Comparison of ENCODE assay signal across 8 cellular contexts in genomic region chr3:100463002-100463401, GRCh38. TPM values are rescaled to one million over a fixed set of nuclear protein-coding genes. Genes with fewer than 3 reads are reported as not detected.
DNase-seq lines count a peak whose midpoint lies in the region; ATAC-seq, FAIRE-seq and TF ChIP-seq lines count a peak whose summit lies in the region.

No MANE protein-coding gene starts in this region.

- no peak for TF ChIP-seq EP300 in HepG2 (IDR thresholded peaks at IDR 0.05; ENCODE audit: low read depth in 2 of 2, low read length in 2 of 2)
- TF ChIP-seq EP300 in HepG2 (CRISPR knock-in tag; IDR thresholded peaks at IDR 0.05; ENCODE audit: borderline replicate concordance), result no peak

- no peak for TF ChIP-seq POLR2A in HepG2 (IDR thresholded peaks at IDR 0.05; ENCODE audit: insufficient read depth in 1 of 2, low read depth in 2 of 2, low read length in 2 of 2)

- intact Hi-C loops in HepG2 (cut with micrococcal nuclease; ENCODE audit: unreplicated experiment), result loop anchor here (1.0 to 5.0 kb wide), 7 partner anchors 29 to 734 kb away; partner anchors contain the start of gene TMEM45A

- DNase-seq in activated naive CD8-positive, alpha-beta T cell treated with anti-CD3 and anti-CD28 coated beads, Interleukin-2, amount 10 ng/mL, durations not matched to agents 7 days and 5 days, result no peak
- no peak for DNase-seq in activated naive CD8-positive, alpha-beta T cell treated with anti-CD3 and anti-CD28 coated beads for 36 hours
- DNase-seq in HT-29 (ENCODE audit: low spot score) (peak; percentile 72), choroid plexus epithelial cell (ENCODE audit: low read depth) (peak; percentile 87), HepG2 (ENCODE audit: low spot score) (peak; percentile 54), ureter (ENCODE audit: low spot score) (peak; percentile 50)

- no peaks in the 10 kb centered on the region for H3F3A ChIP-seq in OCI-LY1 (ENCODE audit: insufficient read depth, low read length)

- peak; percentile 86 for ATAC-seq in activated naive CD8-positive, alpha-beta T cell treated with anti-CD3 and anti-CD28 coated beads, Interleukin-2, amount 10 ng/mL, durations not matched to agents 7 days and 5 days (ENCODE audit: low read depth)
- peak; percentile 78 for ATAC-seq in GM21717 (IDR thresholded peaks at IDR 0.05; ENCODE audit: unreplicated experiment)
- ATAC-seq in HepG2, result peak; percentile 94

- H3K36me3 ChIP-seq in OCI-LY1 (ENCODE audit: insufficient read depth, low read length) (no peaks in the 10 kb centered on the region), HepG2 (replicated peaks in 1 of 2; ENCODE audit: control insufficient read depth in 1 of 2, insufficient read depth in 2 of 2, low read length in 2 of 2) (no peaks in the 10 kb centered on the region)

- no peaks in the 10 kb centered on the region for H3K4me1 ChIP-seq in OCI-LY1 (ENCODE audit: insufficient read depth, low read length, severe bottlenecking)
- H3K4me1 ChIP-seq in HepG2 (ENCODE audit: insufficient read depth, low read length), result no peaks in the 10 kb centered on the region

- no peaks in the 10 kb centered on the region for H3K36me3 Mint-ChIP-seq in activated naive CD8-positive, alpha-beta T cell treated with anti-CD3 and anti-CD28 coated beads, Interleukin-2, amount 10 ng/mL, durations not matched to agents 7 days and 5 days
- no peaks in the 10 kb centered on the region for H3K36me3 Mint-ChIP-seq in activated naive CD8-positive, alpha-beta T cell treated with anti-CD3 and anti-CD28 coated beads for 36 hours

- no peak overlapping the region for H3K4me2 ChIP-seq in OCI-LY1 (ENCODE audit: low read length)
- no peak overlapping the region; the same call in 1 of the 2 replicates for H3K4me2 ChIP-seq in HepG2 (ENCODE audit: low read depth, low read length)

- H3K9me3 ChIP-seq in OCI-LY1 (ENCODE audit: low read length), result no peaks in the 10 kb centered on the region
- H3K9me3 ChIP-seq in HepG2 (ENCODE audit: low read length), result peaks cover 11% of the 10 kb centered on the region

- H3K27me3 ChIP-seq in OCI-LY1 (ENCODE audit: insufficient read depth, low read length) (no peaks in the 10 kb centered on the region), HepG2 (ENCODE audit: control insufficient read depth in 1 of 2, insufficient read depth in 2 of 2, low read length in 2 of 2) (no peaks in the 10 kb centered on the region)

- FAIRE-seq in HepG2 (lab: Jason Lieb, UNC), result peak; percentile 76

- peaks cover 2% of the 10 kb centered on the region for H3K9me3 Mint-ChIP-seq in activated naive CD8-positive, alpha-beta T cell treated with anti-CD3 and anti-CD28 coated beads, Interleukin-2, amount 10 ng/mL, durations not matched to agents 7 days and 5 days
- no peaks in the 10 kb centered on the region for H3K9me3 Mint-ChIP-seq in activated naive CD8-positive, alpha-beta T cell treated with anti-CD3 and anti-CD28 coated beads for 36 hours

- no peaks in the 10 kb centered on the region for H3K79me2 ChIP-seq in OCI-LY1 (ENCODE audit: insufficient read depth, low read length)
- no peaks in the 10 kb centered on the region for H3K79me2 ChIP-seq in HepG2 (ENCODE audit: insufficient read depth, low read length)

- no peak overlapping the region for H3K4me3 Mint-ChIP-seq in activated naive CD8-positive, alpha-beta T cell treated with anti-CD3 and anti-CD28 coated beads, Interleukin-2, amount 10 ng/mL, durations not matched to agents 7 days and 5 days
- no peak overlapping the region for H3K4me3 Mint-ChIP-seq in activated naive CD8-positive, alpha-beta T cell treated with anti-CD3 and anti-CD28 coated beads for 36 hours

- H3K27ac Mint-ChIP-seq in activated naive CD8-positive, alpha-beta T cell treated with anti-CD3 and anti-CD28 coated beads, Interleukin-2, amount 10 ng/mL, durations not matched to agents 7 days and 5 days, result no peak overlapping the region
- H3K27ac Mint-ChIP-seq in activated naive CD8-positive, alpha-beta T cell treated with anti-CD3 and anti-CD28 coated beads for 36 hours, result no peak overlapping the region

- H2AFZ ChIP-seq in OCI-LY1 (ENCODE audit: low read length) (no peak overlapping the region), HepG2 (ENCODE audit: low read length) (no peak overlapping the region)

- H3K9ac ChIP-seq in OCI-LY1 (ENCODE audit: low read length) (no peak overlapping the region), HepG2 (ENCODE audit: insufficient read depth, low read depth, low read length) (no peak overlapping the region)

- BruUV-seq in HepG2 (replicated peaks; lab: Mats Ljungman, UMichigan), result no TSS peak

- peaks cover 5% of the 10 kb centered on the region for H3K4me1 Mint-ChIP-seq in activated naive CD8-positive, alpha-beta T cell treated with anti-CD3 and anti-CD28 coated beads, Interleukin-2, amount 10 ng/mL, durations not matched to agents 7 days and 5 days
- H3K4me1 Mint-ChIP-seq in activated naive CD8-positive, alpha-beta T cell treated with anti-CD3 and anti-CD28 coated beads for 36 hours, result peaks cover 3% of the 10 kb centered on the region

- 0% methylated on average over 3 of the region's 3 CpGs for WGBS in HepG2 (ENCODE audit: low lambda C conversion rate)

- CTCF ChIA-PET in HepG2 (lab: Yijun Ruan, JAX; ENCODE audit: low intra/inter-chr PET ratio, low total read pairs), result interaction anchor here (2.2 kb wide), 1 partner anchor 127 kb away, joined by 28 read pairs; no protein-coding TSS in a partner anchor

- H3K9me2 ChIP-seq in OCI-LY1 (ENCODE audit: low read depth, low read length), result no peaks in the 10 kb centered on the region

- no peaks in the 10 kb centered on the region for H3K27me3 Mint-ChIP-seq in activated naive CD8-positive, alpha-beta T cell treated with anti-CD3 and anti-CD28 coated beads, Interleukin-2, amount 10 ng/mL, durations not matched to agents 7 days and 5 days
- H3K27me3 Mint-ChIP-seq in activated naive CD8-positive, alpha-beta T cell treated with anti-CD3 and anti-CD28 coated beads for 36 hours, result no peaks in the 10 kb centered on the region

- H3K4me3 ChIP-seq in OCI-LY1 (ENCODE audit: low read depth, low read length, poor library complexity, severe bottlenecking), result no peak overlapping the region
- no peak overlapping the region for H3K4me3 ChIP-seq in choroid plexus epithelial cell (ENCODE audit: low read depth, low read length)
- no peak overlapping the region for H3K4me3 ChIP-seq in HepG2 (replicated peaks in 1 of 3; ENCODE audit: insufficient read depth in 1 of 3, low read depth in 2 of 3, low read length in 3 of 3)

- H3K27ac ChIP-seq in OCI-LY1 (ENCODE audit: low read depth, low read length, poor library complexity, severe bottlenecking), result no peak overlapping the region
- no peak overlapping the region for H3K27ac ChIP-seq in HepG2 (ENCODE audit: extremely low read length, insufficient read depth, low read length)

- TF ChIP-seq CTCF in OCI-LY1 (IDR thresholded peaks at IDR 0.05; ENCODE audit: low read length), result peak; percentile 81
- TF ChIP-seq CTCF in choroid plexus epithelial cell (conservative IDR thresholded peaks at IDR 0.05; ENCODE audit: low read depth, low read length), result peak; percentile 81
- peak; percentile 89 for TF ChIP-seq CTCF in HepG2 (CRISPR knock-in tag; IDR thresholded peaks at IDR 0.05)

- H4K20me1 ChIP-seq in OCI-LY1 (ENCODE audit: insufficient read depth, low read length) (no peaks in the 10 kb centered on the region), HepG2 (ENCODE audit: insufficient read depth, low read length) (no peaks in the 10 kb centered on the region)

- in situ Hi-C loops in HepG2 (cut with HindIII; ENCODE audit: extremely low pct_ligation_motif_present, low pct_unique_long_range_greater_than_20kb), result loop anchor here (5.0 to 25.0 kb wide), 2 partner anchors 129 to 249 kb away; partner anchors contain the start of gene TFG

- POLR2A ChIA-PET in activated naive CD8-positive, alpha-beta T cell treated with anti-CD3 and anti-CD28 coated beads, Interleukin-2, amount 10 ng/mL, durations not matched to agents 7 days and 5 days (lab: Charles Lee), result interaction anchor here (0.6 to 0.7 kb wide), 3 partner anchors 160 to 646 kb away, joined by 3 to 4 read pairs (median 3); no protein-coding TSS in a partner anchor
- POLR2A ChIA-PET in HepG2 (lab: Yijun Ruan, JAX), result interaction anchor here (0.5 kb wide), 1 partner anchor 61 kb away, joined by 3 read pairs; the partner anchor contains the start of gene LNP1

- TF ChIP-seq RAD21 in HepG2 (CRISPR knock-in tag; IDR thresholded peaks at IDR 0.05), result peak; percentile 70

TF ChIP-seq in HepG2, 621 proteins besides CTCF, POLR2A, EP300 and RAD21 (continues in another document):
- TF ChIP-seq MIER3 (CRISPR knock-in tag; IDR thresholded peaks at IDR 0.05; ENCODE audit: borderline replicate concordance) (0 out of 2 replicates have a peak, but pooled peaks have one; percentile 28), PTBP1 (IDR thresholded peaks at IDR 0.05; ENCODE audit: low read depth, low read length, poor library complexity, severe bottlenecking) (no peak), ZMYM4 (CRISPR knock-in tag; IDR thresholded peaks at IDR 0.05) (no peak)

RNA-seq across cellular contexts. Expression of gene TMEM45A, which starts 29.4 kb away (rescaled TPM):
- under 1 TPM; 0.20 to 0.78 TPM for total RNA-seq in activated naive CD8-positive, alpha-beta T cell treated with anti-CD3 and anti-CD28 coated beads, Interleukin-2, amount 10 ng/mL, durations not matched to agents 7 days and 5 days
- 1 to 10 TPM; 3.0 to 3.2 TPM for total RNA-seq in activated naive CD8-positive, alpha-beta T cell treated with anti-CD3 and anti-CD28 coated beads for 36 hours
- 0.13 and 0.65 TPM in 2 replicates for total RNA-seq in HT-29 (2014; rRNA removed; shearing (Covaris generic))
- total RNA-seq in HepG2 (2016; rRNA removed; fragmentation: Illumina TruSeq; extraction: Trizol), result 11.7 and 14.8 TPM in 2 replicates
- total RNA-seq in HepG2 (2016; cell fraction: cytosol; rRNA removed; fragmentation: Illumina TruSeq; extraction: Trizol; ENCODE audit: low read depth), result 12.3 and 13.1 TPM in 2 replicates
- total RNA-seq in HepG2 (2016; cell fraction: insoluble cytoplasmic fraction; rRNA removed; fragmentation: Illumina TruSeq; extraction: Trizol), result 14.9 and 15.7 TPM in 2 replicates
- 15.8 and 19.0 TPM in 2 replicates for total RNA-seq in HepG2 (2016; cell fraction: membrane; rRNA removed; fragmentation: Illumina TruSeq; extraction: Trizol)
- total RNA-seq in HepG2 (2016; cell fraction: nucleus; rRNA removed; fragmentation: Illumina TruSeq; extraction: Trizol), result 10.6 and 12.1 TPM in 2 replicates
- 22.7 and 38.5 TPM in 2 replicates for polyA plus RNA-seq in HepG2 (2011; rRNA removed)
- polyA plus RNA-seq in HepG2 (2011; cell fraction: cytosol; rRNA removed), result 20.6 and 27.2 TPM in 2 replicates
- polyA plus RNA-seq in HepG2 (2011; cell fraction: nucleus; rRNA removed), result 5.3 and 7.0 TPM in 2 replicates
- polyA plus RNA-seq in HepG2 (2012), result 18.8 and 51.5 TPM in 2 replicates
- 12.8 and 17.6 TPM in 2 replicates for polyA plus RNA-seq in HepG2 (2016; cell fraction: cytosol; fragmentation: Illumina TruSeq; extraction: Trizol; ENCODE audit: low read depth)
- polyA plus RNA-seq in HepG2 (2016; cell fraction: insoluble cytoplasmic fraction; fragmentation: Illumina TruSeq; extraction: Trizol; ENCODE audit: low read depth), result 11.9 and 14.7 TPM in 2 replicates
- polyA plus RNA-seq in HepG2 (2016; cell fraction: membrane; fragmentation: Illumina TruSeq; extraction: Trizol; ENCODE audit: low read depth), result 13.4 and 20.3 TPM in 2 replicates
- 11.9 and 14.7 TPM in 2 replicates for polyA plus RNA-seq in HepG2 (2016; cell fraction: nucleus; fragmentation: Illumina TruSeq; extraction: Trizol; ENCODE audit: insufficient read depth, low read depth)
- 10.5 and 24.5 TPM in 2 replicates for polyA minus RNA-seq in HepG2 (2011; rRNA and poly(A)+ RNA removed; ENCODE audit: low replicate concordance)
- polyA minus RNA-seq in HepG2 (2011; cell fraction: cytosol; rRNA and poly(A)+ RNA removed), result 9.0 and 12.6 TPM in 2 replicates
- 9.8 and 13.3 TPM in 2 replicates for polyA minus RNA-seq in HepG2 (2011; cell fraction: nucleus; rRNA and poly(A)+ RNA removed)
- total RNA-seq in ureter, result 9.2 TPM

Comparison
In these comparisons a context has a peak if more than half of its experiments do, and no peak if none do; other contexts are left out.
1. DNase-seq: peak in HT-29 (single experiment), choroid plexus epithelial cell (single experiment), HepG2 (single experiment) and ureter (single experiment); none in activated naive CD8-positive, alpha-beta T cell treated with anti-CD3 and anti-CD28 coated beads, Interleukin-2, amount 10 ng/mL, durations not matched to agents 7 days and 5 days (single experiment) and activated naive CD8-positive, alpha-beta T cell treated with anti-CD3 and anti-CD28 coated beads for 36 hours (single experiment).
2. Peak in every context shown above with its lines, with median percentiles within 50 percentile points of each other: ATAC-seq and CTCF ChIP-seq.